Comparison of ENCODE assay signal across 20 cellular contexts in the genomic region with DNA sequence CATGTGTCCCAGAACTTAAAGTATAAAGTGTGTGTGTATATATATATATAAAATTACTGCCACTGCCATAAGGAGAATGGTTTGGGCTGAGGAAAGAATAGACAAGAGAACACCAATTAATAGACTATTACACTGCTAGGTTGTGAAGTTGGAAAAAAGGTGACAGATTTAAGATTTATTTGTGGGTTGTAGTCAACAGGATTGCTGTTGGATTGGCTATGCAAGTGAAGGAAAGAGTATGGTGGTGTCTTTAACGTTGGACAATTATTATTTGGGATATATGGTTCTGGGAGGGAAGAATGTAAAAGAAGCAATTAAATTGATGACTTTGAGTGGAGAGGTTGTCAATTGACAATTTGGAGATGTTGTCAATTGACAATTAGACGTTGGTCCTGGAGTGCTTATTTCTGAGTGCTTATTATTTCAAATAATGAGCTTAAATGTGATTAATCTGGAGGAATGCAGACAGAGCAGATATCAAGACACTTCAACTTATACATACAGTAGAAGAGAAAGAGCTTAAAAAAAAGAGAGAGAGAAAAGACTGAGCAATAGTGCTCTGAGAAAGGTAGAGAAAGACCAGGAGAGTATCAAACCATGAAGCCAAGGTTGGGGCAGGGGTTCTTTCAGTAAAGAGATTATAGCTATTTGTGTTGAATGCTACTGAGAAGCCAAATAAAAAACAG.
"Had no signal": no experiment of that assay in that cellular context is flagged by ENCODE, and none has a peak within 500 bp of the region (broad histone marks: within the 10 kb centered on the region; RNA-seq: fewer than 3 reads in every experiment).

No MANE protein-coding gene starts in this region.

- FAIRE-seq: endometrium, keratinocyte had no signal

- H3K4me1 ChIP-seq: left ventricle myocardium inferior, lower lobe of right lung, psoas muscle, right lobe of liver, spleen, tibial artery, upper lobe of left lung, uterus had no signal

- ATAC-seq: psoas muscle; right lobe of liver; stimulated activated memory B cell treated with anti-CD40 and anti-IgM and Interleukin-4, amounts not matched to agents 10 μg/mL and 1 μg/mL and 100 μg/mL, for 72 hours had no signal

- H3K4me3 ChIP-seq: dorsolateral prefrontal cortex, left ventricle myocardium inferior, lower lobe of right lung, psoas muscle, right lobe of liver, spleen, tibial artery, upper lobe of left lung, uterus had no signal

- H3K27ac ChIP-seq: dorsolateral prefrontal cortex, left ventricle myocardium inferior, lower lobe of right lung, psoas muscle, right lobe of liver, spleen, tibial artery, upper lobe of left lung, uterus had no signal

- H3K9me3 ChIP-seq: lower lobe of right lung, psoas muscle, right lobe of liver, tibial artery, upper lobe of left lung, uterus had no signal

- H3K27me3 ChIP-seq: dorsolateral prefrontal cortex, right lobe of liver, spleen, tibial artery, upper lobe of left lung, uterus had no signal

- DNase-seq: cortex of kidney; dorsolateral prefrontal cortex; effector CD8-positive, alpha-beta T cell; immature natural killer cell; left ventricle myocardium inferior; lower lobe of right lung; midbrain; psoas muscle; retina; right lobe of liver; spleen; stimulated activated CD4-positive, alpha-beta T cell treated with anti-CD3 and anti-CD28 coated beads, Interleukin-15, amount 100 ng/mL, for 24 hours; stimulated activated CD4-positive, alpha-beta T cell treated with anti-CD3 and anti-CD28 coated beads, Interleukin-1b, Interleukin-23, amount 100 ng/mL, for 48 hours; stimulated activated CD4-positive, alpha-beta T cell treated with anti-CD3 and anti-CD28 coated beads, Interleukin-4, amount 100 ng/mL, for 24 hours; tibial artery; upper lobe of left lung; uterus had no signal

- H3K36me3 ChIP-seq: uterus had no signal
